8 cellular contexts compared by ENCODE assay signal in the genomic region with DNA sequence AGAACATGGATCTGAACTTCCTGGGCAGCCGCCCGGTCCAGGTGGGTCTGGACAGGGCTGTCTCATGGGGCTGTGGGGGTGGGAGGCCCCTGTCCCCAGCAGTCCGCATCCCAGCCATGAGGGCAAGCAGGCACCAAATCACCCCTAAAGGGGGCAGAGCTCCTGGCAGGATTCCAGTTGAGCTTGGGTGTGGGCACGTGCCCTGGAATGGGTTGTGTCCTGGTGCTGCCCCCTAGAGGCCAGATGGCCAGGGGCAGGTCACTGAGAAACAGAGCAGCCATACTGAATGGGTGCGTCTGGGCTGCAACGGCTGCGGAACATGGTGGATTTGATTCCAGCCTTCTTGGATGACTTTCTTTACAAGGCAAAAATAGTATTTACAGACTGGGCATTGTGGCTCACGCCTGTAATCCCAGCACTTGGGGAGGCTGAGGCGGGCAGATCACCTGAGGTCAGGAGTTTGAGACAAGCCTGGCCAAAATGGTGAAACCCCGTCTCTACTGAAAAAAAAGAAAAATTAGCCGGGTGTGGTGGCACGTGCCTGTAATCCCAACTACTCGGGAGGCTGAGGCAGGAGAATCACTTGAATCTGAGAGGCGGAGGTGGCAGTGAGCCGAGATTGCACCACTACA. TPM values are rescaled to one million over a fixed set of nuclear protein-coding genes. Genes with fewer than 3 reads are reported as not detected.
A peak's percentile ranks its signal among the peaks of the same experiment; 100 is the strongest.
DNase-seq lines count a peak whose midpoint lies in the region; TF ChIP-seq lines count a peak whose summit lies in the region.
"Not testable (repeated sequence)": the region's sequence is repeated elsewhere in the genome, so short reads cannot be mapped to it uniquely, and the experiment has no call there.

No MANE protein-coding gene starts in this region.

- not testable (repeated sequence) for H3K4me1 ChIP-seq in A673 (ENCODE audit: insufficient read depth, low read length, poor library complexity, severe bottlenecking)

- POLR2A ChIA-PET in A673 (lab: Charles Lee; ENCODE audit: low non-redundant PET) = not testable (repeated sequence)

- not testable (repeated sequence) for H3K27ac ChIP-seq in A673 (ENCODE audit: low read depth, low read length, poor library complexity, severe bottlenecking)

- intact Hi-C loops in A673 (cut with micrococcal nuclease; ENCODE audit: unreplicated experiment) = not testable (repeated sequence)

- not testable (repeated sequence) for H3K27me3 ChIP-seq in A673 (replicated peaks; ENCODE audit: insufficient read depth, low read depth, low read length, poor library complexity)

- CTCF ChIA-PET in A673 (lab: Charles Lee) = interaction anchor here (0.6 to 0.7 kb wide), 2 partner anchors 12 to 378 kb away, joined by 3 to 11 read pairs; partner anchors contain the start of gene TFAP4

- DNase-seq in A673 (ENCODE audit: low spot score) (peak; percentile 73), NCI-H1092 (lab: John Stamatoyannopoulos, UW) (peak; percentile 45), SK-N-DZ (ENCODE audit: low spot score) (peak; percentile 68), activated T-cell treated with anti-CD3 and anti-CD28 coated beads for 24 hours (ENCODE audit: low read depth) (peak; percentile 70), left kidney (ENCODE audit: low read depth, low spot score) (peak; percentile 56)
- peak; percentile 68 for DNase-seq in effector CD4-positive, alpha-beta T cell
- DNase-seq in stimulated activated CD4-positive, alpha-beta T cell treated with anti-CD3 and anti-CD28 coated beads, Interleukin-1b, Interleukin-23, amount 100 ng/mL, for 48 hours = peak; percentile 79

- TF ChIP-seq CTCF in A673 (conservative IDR thresholded peaks at IDR 0.05; ENCODE audit: low read depth, low read length) (peak; percentile 78), GM12873 (IDR thresholded peaks at IDR 0.05; ENCODE audit: insufficient read depth, low read depth, low read length, missing control alignments) (peak; percentile 90)

- BruUV-seq in A673 (replicated peaks; lab: Mats Ljungman, UMichigan) = not testable (repeated sequence)

- not testable (repeated sequence) for H3K36me3 ChIP-seq in A673 (ENCODE audit: insufficient read depth, low read length, poor library complexity, severe bottlenecking)

- not testable (repeated sequence) for H3K9me3 ChIP-seq in A673 (ENCODE audit: low read depth, low read length, poor library complexity, severe bottlenecking)

- H3K4me3 ChIP-seq in A673 (ENCODE audit: low read depth, low read length, poor library complexity, severe bottlenecking) = not testable (repeated sequence)

RNA-seq across cellular contexts. Expression of gene MGRN1, which starts 25.9 kb away (rescaled TPM):
- 54.6 and 61.4 TPM in 2 replicates for total RNA-seq in A673 (2021)
- polyA plus RNA-seq in SK-N-DZ (2014; cell fraction: cytosol; rRNA removed) = 34.2 and 41.3 TPM in 2 replicates
- 22.4 and 45.7 TPM in 2 replicates for polyA plus RNA-seq in SK-N-DZ (2014; cell fraction: nucleus; rRNA removed)

RNA-seq across cellular contexts. Expression of gene UBALD1, which starts 35.9 kb away (rescaled TPM):
- total RNA-seq in A673 (2021) = 36.3 and 36.5 TPM in 2 replicates
- polyA plus RNA-seq in SK-N-DZ (2014; cell fraction: cytosol; rRNA removed) = 5.3 and 11.2 TPM in 2 replicates
- polyA plus RNA-seq in SK-N-DZ (2014; cell fraction: nucleus; rRNA removed) = 23.7 and 30.6 TPM in 2 replicates

RNA-seq across cellular contexts. Expression of gene NUDT16L1, which starts 42.8 kb away (rescaled TPM):
- total RNA-seq in A673 (2021) = 29.7 and 33.8 TPM in 2 replicates
- 35.3 and 41.6 TPM in 2 replicates for polyA plus RNA-seq in SK-N-DZ (2014; cell fraction: cytosol; rRNA removed)
- 20.1 and 35.2 TPM in 2 replicates for polyA plus RNA-seq in SK-N-DZ (2014; cell fraction: nucleus; rRNA removed)
